In the genomic region with DNA sequence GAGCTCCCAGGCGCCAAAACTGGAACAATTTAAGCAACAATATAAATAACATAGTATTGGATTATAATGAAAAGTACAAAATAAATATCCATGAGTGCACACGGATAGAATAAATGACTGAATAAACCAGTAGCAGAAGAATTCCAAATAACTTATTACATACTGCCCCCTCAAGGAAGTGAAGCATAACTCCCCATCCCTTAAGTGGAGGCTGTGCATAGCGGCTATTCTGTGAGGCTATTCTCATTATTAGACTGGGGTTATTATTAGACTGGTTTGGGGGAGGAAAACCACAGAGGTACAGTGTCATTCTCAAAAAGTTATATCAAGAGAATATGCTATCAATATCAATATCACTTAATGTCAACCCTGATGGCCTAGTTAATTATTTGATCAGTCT, we compare ENCODE assay signal across 9 cellular contexts.
DNase-seq lines count a peak whose midpoint lies in the region; ATAC-seq and TF ChIP-seq lines count a peak whose summit lies in the region.
"Had no signal": no experiment of that assay in that cellular context is flagged by ENCODE, and none has a peak within 500 bp of the region (broad histone marks: within the 10 kb centered on the region; RNA-seq: fewer than 3 reads in every experiment).

No MANE protein-coding gene starts in this region.

- DNase-seq in heart right ventricle (no peak), right cardiac atrium (no peak), RKO (ENCODE audit: low spot score) (peak; percentile 52), fibroblast of mammary gland (ENCODE audit: low read depth) (peak; percentile 55), upper lobe of right lung (no peak), T-helper 9 cell (no peak)

- TF ChIP-seq POLR2A in GM18505 (IDR thresholded peaks at IDR 0.05; ENCODE audit: borderline replicate concordance, extremely low read depth, insufficient read depth, insufficient read length): no peak

- H3K27me3 ChIP-seq in heart right ventricle: peaks cover 0 to 9% (median 0%) of the 10 kb centered on the region in 7 donors
- no peaks in the 10 kb centered on the region for H3K27me3 ChIP-seq in right cardiac atrium (ENCODE audit: control insufficient read depth, insufficient read depth)
- peaks cover 19% of the 10 kb centered on the region for H3K27me3 ChIP-seq in upper lobe of right lung

- H3K4me1 ChIP-seq in heart right ventricle (peaks cover 6 to 39% (median 19%) of the 10 kb centered on the region in 9 donors), right cardiac atrium (ENCODE audit: control insufficient read depth, insufficient read depth, low read length) (no peaks in the 10 kb centered on the region), upper lobe of right lung (peaks cover 23% of the 10 kb centered on the region)

- WGBS in heart right ventricle, 2 donors: 31 to 38% methylated on average over 3 of the region's 3 CpGs
- WGBS in right cardiac atrium: 27% methylated on average over 3 of the region's 3 CpGs

- H3K4me3 ChIP-seq in heart right ventricle (no peak overlapping the region), right cardiac atrium (ENCODE audit: low read length) (no peak overlapping the region), fibroblast of mammary gland (ENCODE audit: control insufficient read depth, low read depth, low read length) (no peak overlapping the region), upper lobe of right lung (no peak overlapping the region)

- H3K27ac ChIP-seq in heart right ventricle (no peak overlapping the region), right cardiac atrium (ENCODE audit: low read length) (no peak overlapping the region), upper lobe of right lung (no peak overlapping the region)

- ATAC-seq in heart right ventricle (peak in 1 of 8 donors; percentile 29), right cardiac atrium (no peak), upper lobe of right lung (no peak), GM18505 (IDR thresholded peaks at IDR 0.05; ENCODE audit: unreplicated experiment) (no peak), GM19035 (IDR thresholded peaks at IDR 0.05; ENCODE audit: unreplicated experiment) (no peak)
- ATAC-seq: CD8-positive, alpha-beta T cell had no signal

- H3K9me3 ChIP-seq in heart right ventricle (no peaks in the 10 kb centered on the region), right cardiac atrium (ENCODE audit: control insufficient read depth, low read length) (no peaks in the 10 kb centered on the region), upper lobe of right lung (no peaks in the 10 kb centered on the region)

- intact Hi-C loops in heart right ventricle (cut with DNase I) (loop anchor here in 7 of 10 donors (1.0 to 10.0 kb wide), 7 partner anchors 84 to 304 kb away; partner anchors contain the start of genes SIRPA (in 2 of the 7) and STK35 (in 1 of the 7)), right cardiac atrium (cut with DNase I) (loop anchor here (5.0 to 10.0 kb wide), 4 partner anchors 92 to 144 kb away; partner anchors contain the start of gene SIRPA (in 2 of the 4)), upper lobe of right lung (cut with DNase I) (no loop called here)

- no peaks in the 10 kb centered on the region for H3K36me3 ChIP-seq in heart right ventricle
- no peaks in the 10 kb centered on the region for H3K36me3 ChIP-seq in upper lobe of right lung

- TF ChIP-seq CTCF in heart right ventricle (IDR thresholded peaks at IDR 0.05) (peak in 7 of 9 donors; percentile 13 to 49 (median 34)), fibroblast of mammary gland (conservative IDR thresholded peaks at IDR 0.05; ENCODE audit: control insufficient read depth, insufficient read depth, low read depth, low read length) (peak; percentile 57), upper lobe of right lung (IDR thresholded peaks at IDR 0.05) (peak; percentile 32)

Comparison
In these comparisons a context has a peak if more than half of its experiments do, and no peak if none do; other contexts are left out.
1. DNase-seq: peak in RKO (single experiment) and fibroblast of mammary gland (single experiment); none in heart right ventricle (0 of 2), right cardiac atrium (0 of 3), upper lobe of right lung (single experiment) and T-helper 9 cell (single experiment).
2. Peak in every context shown above with its lines, with median percentiles within 50 percentile points of each other: CTCF ChIP-seq.